In the genomic region with DNA sequence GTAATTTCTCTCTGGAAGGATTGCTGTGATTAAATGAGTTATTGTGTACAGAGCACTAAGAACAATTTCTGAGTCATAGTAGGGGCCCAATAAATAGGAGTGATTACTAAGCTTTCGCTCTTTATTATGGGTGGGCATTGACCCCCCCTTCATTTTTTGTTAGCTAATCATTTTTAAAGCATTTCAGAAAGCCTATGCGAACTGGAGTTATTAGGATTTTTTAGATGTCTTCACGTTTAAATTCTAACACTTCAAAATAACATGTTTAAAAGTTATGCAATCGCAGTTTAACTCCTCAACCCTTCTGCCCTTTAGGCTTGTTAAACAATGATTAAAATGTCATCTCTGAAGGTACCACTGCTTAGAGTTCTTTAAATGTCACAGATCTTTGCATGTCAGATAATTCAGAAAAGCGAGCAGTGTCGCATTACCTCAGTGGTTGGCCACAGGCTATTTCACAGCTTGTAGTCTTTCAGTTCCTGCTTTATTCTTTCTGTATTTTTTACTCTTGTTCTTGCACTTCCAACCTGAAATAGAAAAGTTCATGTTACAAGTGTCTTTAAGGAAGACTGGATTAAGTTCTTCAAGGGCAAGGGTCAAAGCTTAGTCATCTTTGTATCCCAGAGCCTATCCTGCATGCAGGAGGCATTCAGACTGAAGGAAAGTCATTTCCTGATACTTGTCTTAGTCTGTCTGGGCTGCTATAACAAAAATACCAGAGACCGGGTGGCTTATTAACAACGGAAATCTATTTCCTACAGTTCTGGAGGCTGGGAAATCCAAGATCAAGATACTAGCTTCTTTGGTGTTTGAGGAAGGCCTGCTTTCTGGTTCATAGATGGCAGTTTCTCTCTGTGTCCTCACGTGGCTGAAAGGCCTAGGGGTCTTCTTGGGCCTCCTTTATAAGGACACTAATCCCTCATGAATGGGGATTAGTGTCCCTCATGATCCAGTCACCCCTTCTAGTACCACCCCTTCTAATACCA, we compare ENCODE assay signal across 9 cellular contexts.
DNase-seq lines count a peak whose midpoint lies in the region; ATAC-seq, FAIRE-seq and TF ChIP-seq lines count a peak whose summit lies in the region.
"Had no signal": no experiment of that assay in that cellular context is flagged by ENCODE, and none has a peak within 500 bp of the region (broad histone marks: within the 10 kb centered on the region; RNA-seq: fewer than 3 reads in every experiment).

No MANE protein-coding gene starts in this region.

- H3K4me3 ChIP-seq in BLaER1 treated with 17β-estradiol and CSF1 and Interleukin-3, amounts not matched to agents 10 nM and 100 nM: no peak overlapping the region
- no peak overlapping the region for H3K4me3 ChIP-seq in K562
- no peak overlapping the region for H3K4me3 ChIP-seq in testis
- H3K4me3 ChIP-seq: HAP-1 had no signal

- TF ChIP-seq POLR2A in K562 (conservative IDR thresholded peaks at IDR 0.05) (no peak), testis (IDR thresholded peaks at IDR 0.05) (no peak)

- peaks cover 0 to 45% (median 0%) of the 10 kb centered on the region in 11 experiments; a peak in 6 of 22 replicates for H4K20me1 ChIP-seq in BLaER1 treated with 17β-estradiol and CSF1 and Interleukin-3, amounts not matched to agents 10 nM and 100 nM
- no peaks in the 10 kb centered on the region for H4K20me1 ChIP-seq in K562 (replicated peaks; ENCODE audit: control insufficient read depth, insufficient read depth, low read length)

- H3K9me3 Mint-ChIP-seq in naive B cell: peaks cover 0 to 1% (median 0%) of the 10 kb centered on the region in 7 donors

- H3K4me3 Mint-ChIP-seq in naive B cell: peak overlapping the region in 2 of 8 donors; percentile 2 to 45

- TF ChIP-seq CTCF in K562 (IDR thresholded peaks at IDR 0.05 in 2 of 3, conservative IDR thresholded peaks at IDR 0.05 in 1 of 3; ENCODE audit: insufficient read depth in 2 of 3, low read depth in 1 of 3, low read length in 3 of 3) (no peak), testis (IDR thresholded peaks at IDR 0.05) (no peak)

- peaks cover 3% of the 10 kb centered on the region for H3K9me1 ChIP-seq in K562 (ENCODE audit: control insufficient read depth, insufficient read depth, low read length)

- CTCF ChIA-PET in K562 (lab: Yijun Ruan, JAX; ENCODE audit: low intra/inter-chr PET ratio): no interaction called here

- peak; percentile 56 for FAIRE-seq in K562 (lab: Jason Lieb, UNC)

- TF ChIP-seq EP300 in K562 (IDR thresholded peaks at IDR 0.05; ENCODE audit: low read length): no peak

- no peak for TF ChIP-seq RAD21 in K562 (CRISPR knock-in tag; conservative IDR thresholded peaks at IDR 0.05 in 1 of 2, IDR thresholded peaks at IDR 0.05 in 1 of 2)

- in situ Hi-C loops in K562 (cut with MboI): no loop called here

- H3K27ac ChIP-seq in BLaER1 treated with 17β-estradiol and CSF1 and Interleukin-3, amounts not matched to agents 10 nM and 100 nM: peak overlapping the region in 6 of 11 experiments; percentile 6 to 53 (median 39); a peak in 10 of 22 replicates
- H3K27ac ChIP-seq in K562 (ENCODE audit: extremely low read depth, low read depth, low read length) (peak overlapping the region; percentile 52; the same call in 1 of the 3 replicates), testis (no peak overlapping the region)

- H3K27me3 ChIP-seq in BLaER1 treated with 17β-estradiol and CSF1 and Interleukin-3, amounts not matched to agents 10 nM and 100 nM: no peaks in the 10 kb centered on the region
- H3K27me3 ChIP-seq in K562 (ENCODE audit: control insufficient read depth in 2 of 2, insufficient read depth in 2 of 2, low read length in 2 of 2) (no peaks in the 10 kb centered on the region), testis (no peaks in the 10 kb centered on the region)

- intact Hi-C loops in K562 (cut with micrococcal nuclease): no loop called here
- intact Hi-C loops in testis (cut with DNase I; ENCODE audit: low total_unique reads): no loop called here

- H3K27ac Mint-ChIP-seq in naive B cell: no peak overlapping the region

- H2AFZ ChIP-seq in K562 (ENCODE audit: low read depth, low read length): no peak overlapping the region

- POLR2A ChIA-PET in K562 (lab: Yijun Ruan, JAX): interaction anchor here (0.6 to 1.3 kb wide), 4 partner anchors 9 to 20 kb away, joined by 3 to 4 read pairs (median 3); no protein-coding TSS in a partner anchor

- peaks cover 80% of the 10 kb centered on the region for H3K79me2 ChIP-seq in K562 (ENCODE audit: control insufficient read depth, insufficient read depth, low read length)

- peak overlapping the region in 7 of 11 experiments; percentile 12 to 74 (median 70); a peak in 13 of 22 replicates for H3K4me2 ChIP-seq in BLaER1 treated with 17β-estradiol and CSF1 and Interleukin-3, amounts not matched to agents 10 nM and 100 nM
- 0 out of 2 replicates have a peak overlapping the region, but pooled peaks have one; percentile 4 for H3K4me2 ChIP-seq in K562 (ENCODE audit: insufficient read depth, low read length)

- no peaks in the 10 kb centered on the region for H3K9me3 ChIP-seq in BLaER1 treated with 17β-estradiol and CSF1 and Interleukin-3, amounts not matched to agents 10 nM and 100 nM (replicated peaks in 1 of 11)
- H3K9me3 ChIP-seq in K562 (replicated peaks; ENCODE audit: control insufficient read depth, insufficient read depth, low read depth, low read length): no peaks in the 10 kb centered on the region
- H3K9me3 ChIP-seq in testis: no peaks in the 10 kb centered on the region
- H3K9me3 ChIP-seq: HAP-1 had no signal

- WGBS in K562 (ENCODE audit: insufficient coverage, low coverage, missing lambda C conversion rate): 50% methylated on average over 9 of the region's 9 CpGs
- 87 to 90% methylated on average over 9 of the region's 9 CpGs for WGBS in testis, 2 donors

- DNase-seq in K562 (ENCODE audit: extremely low read depth in 1 of 4, low spot score in 3 of 4) (peak in 2 of 4 experiments; percentile 19 to 66), naive B cell (peak; percentile 6), testis (no peak)
- no peak for DNase-seq in activated CD4-positive, alpha-beta T cell treated with anti-CD3 and anti-CD28 coated beads, Interleukin-2, amount 50 U/mL, for 48 hours

- peak; percentile 82 for ATAC-seq in GM19455 (IDR thresholded peaks at IDR 0.05; ENCODE audit: unreplicated experiment)
- ATAC-seq in HG03378 (IDR thresholded peaks at IDR 0.05; ENCODE audit: unreplicated experiment): peak; percentile 85
- ATAC-seq in K562: peak; percentile 32; the same call in 2 of the 3 replicates
- ATAC-seq in naive B cell (ENCODE audit: low read depth in 2 of 2): peak; percentile 28 to 52
- no peak for ATAC-seq in activated CD4-positive, CD25-positive, alpha-beta regulatory T cell treated with anti-CD3 and anti-CD28 coated beads, Interleukin-2, amount 50 U/mL, for 24 hours

- peaks cover 0 to 48% (median 27%) of the 10 kb centered on the region in 3 donors for H3K27me3 Mint-ChIP-seq in naive B cell

- H3K36me3 ChIP-seq in BLaER1 treated with 17β-estradiol and CSF1 and Interleukin-3, amounts not matched to agents 10 nM and 100 nM: peaks cover 0 to 10% (median 1%) of the 10 kb centered on the region in 11 experiments; a peak in 8 of 22 replicates
- H3K36me3 ChIP-seq in K562 (ENCODE audit: control insufficient read depth, insufficient read depth, low read length) (peaks cover 8% of the 10 kb centered on the region), testis (ENCODE audit: low read depth, missing control alignments) (no peaks in the 10 kb centered on the region)
- H3K36me3 ChIP-seq: HAP-1 had no signal

- H3K4me1 ChIP-seq in BLaER1 treated with 17β-estradiol and CSF1 and Interleukin-3, amounts not matched to agents 10 nM and 100 nM: peaks cover 19 to 97% (median 67%) of the 10 kb centered on the region in 10 experiments
- H3K4me1 ChIP-seq in K562 (replicated peaks in 1 of 2; ENCODE audit: control insufficient read depth in 2 of 2, insufficient read depth in 2 of 2, low read length in 2 of 2) (peaks cover 5 to 48% of the 10 kb centered on the region in 2 experiments; a peak in 4 of 5 replicates), testis (peaks cover 29% of the 10 kb centered on the region)

- BruUV-seq in K562 (replicated peaks; lab: Mats Ljungman, UMichigan): no TSS peak

- no peak overlapping the region for H3K9ac ChIP-seq in BLaER1 treated with 17β-estradiol and CSF1 and Interleukin-3, amounts not matched to agents 10 nM and 100 nM
- no peak overlapping the region for H3K9ac ChIP-seq in K562 (ENCODE audit: insufficient read depth in 1 of 2, low read depth in 2 of 2, low read length in 2 of 2)

- peaks cover 16 to 29% (median 23%) of the 10 kb centered on the region in 3 donors for H3K4me1 Mint-ChIP-seq in naive B cell

- H3K36me3 Mint-ChIP-seq in naive B cell: no peaks in the 10 kb centered on the region

TF ChIP-seq in K562, 482 proteins besides CTCF, POLR2A, EP300 and RAD21 (continues in another document):
- TF ChIP-seq, protein P1, sequence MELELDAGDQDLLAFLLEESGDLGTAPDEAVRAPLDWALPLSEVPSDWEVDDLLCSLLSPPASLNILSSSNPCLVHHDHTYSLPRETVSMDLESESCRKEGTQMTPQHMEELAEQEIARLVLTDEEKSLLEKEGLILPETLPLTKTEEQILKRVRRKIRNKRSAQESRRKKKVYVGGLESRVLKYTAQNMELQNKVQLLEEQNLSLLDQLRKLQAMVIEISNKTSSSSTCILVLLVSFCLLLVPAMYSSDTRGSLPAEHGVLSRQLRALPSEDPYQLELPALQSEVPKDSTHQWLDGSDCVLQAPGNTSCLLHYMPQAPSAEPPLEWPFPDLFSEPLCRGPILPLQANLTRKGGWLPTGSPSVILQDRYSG (tag; conservative IDR thresholded peaks at IDR 0.05; ENCODE audit: low read depth): no peak
- 0 out of 2 replicates have a peak, but pooled peaks have one; percentile 19 for TF ChIP-seq SMAD4 (CRISPR knock-in tag; conservative IDR thresholded peaks at IDR 0.05)
- no peak for TF ChIP-seq SRSF1 (IDR thresholded peaks at IDR 0.05; ENCODE audit: low read depth, low read length)
- no peak for TF ChIP-seq SAFB2 (IDR thresholded peaks at IDR 0.05; ENCODE audit: borderline replicate concordance, low read depth, low read length, severe bottlenecking)
- 0 out of 2 replicates have a peak, but pooled peaks have one; percentile 45 for TF ChIP-seq ESRRA (IDR thresholded peaks at IDR 0.05; ENCODE audit: borderline replicate concordance, low read depth)
- TF ChIP-seq ZNF12 (CRISPR knock-in tag; IDR thresholded peaks at IDR 0.05): peak; percentile 96
- TF ChIP-seq DPF2 (IDR thresholded peaks at IDR 0.05): 0 out of 2 replicates have a peak, but pooled peaks have one; percentile 30
- no peak for TF ChIP-seq U2AF2 (optimal IDR thresholded peaks at IDR 0.05; ENCODE audit: low read depth, low read length)
- TF ChIP-seq, protein P2, sequence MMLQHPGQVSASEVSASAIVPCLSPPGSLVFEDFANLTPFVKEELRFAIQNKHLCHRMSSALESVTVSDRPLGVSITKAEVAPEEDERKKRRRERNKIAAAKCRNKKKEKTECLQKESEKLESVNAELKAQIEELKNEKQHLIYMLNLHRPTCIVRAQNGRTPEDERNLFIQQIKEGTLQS (IDR thresholded peaks at IDR 0.05): peak; percentile 53
- TF ChIP-seq, protein P2 (CRISPR knock-in tag; conservative IDR thresholded peaks at IDR 0.05): no peak
- TF ChIP-seq ZNF57 (CRISPR knock-in tag; IDR thresholded peaks at IDR 0.05): no peak

Comparison
In these comparisons a context has a peak if more than half of its experiments do, and no peak if none do; other contexts are left out.
1. H3K27ac ChIP-seq: peak in BLaER1 treated with 17β-estradiol and CSF1 and Interleukin-3, amounts not matched to agents 10 nM and 100 nM (6 of 11) and K562 (single experiment); none in testis (0 of 2).
2. ATAC-seq: peak in GM19455 (single experiment), HG03378 (single experiment), K562 (single experiment) and naive B cell (2 of 2); none in activated CD4-positive, CD25-positive, alpha-beta regulatory T cell treated with anti-CD3 and anti-CD28 coated beads, Interleukin-2, amount 50 U/mL, for 24 hours (0 of 2).